In the genomic region with DNA sequence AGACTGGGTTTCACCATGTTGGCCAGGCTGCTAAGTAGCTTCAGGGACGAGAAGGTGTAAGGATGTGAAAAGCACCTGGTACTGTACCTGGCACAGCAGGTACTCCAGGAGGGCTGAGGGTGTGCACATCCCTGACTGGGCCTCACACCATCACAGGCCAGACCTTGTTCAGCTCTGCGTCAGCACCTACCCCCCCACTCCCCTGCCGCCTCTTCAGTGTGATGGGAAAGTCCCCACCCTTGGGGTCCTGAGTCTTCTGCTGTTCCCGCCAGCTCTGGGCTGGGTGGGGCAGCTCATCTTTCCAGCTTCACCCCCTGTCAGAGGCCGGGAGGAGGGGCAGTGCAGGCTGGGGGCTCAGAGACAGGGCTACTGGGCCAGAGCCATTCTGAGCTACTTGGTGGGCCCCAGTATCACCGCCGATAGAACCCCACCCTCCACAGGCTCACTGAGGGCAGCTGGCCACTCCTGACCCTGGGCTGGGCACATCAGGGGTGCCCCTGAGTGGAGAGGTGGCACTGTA, we compare ENCODE assay signal across 10 cellular contexts. TPM values are rescaled to one million over a fixed set of nuclear protein-coding genes. Genes with fewer than 3 reads are reported as not detected.
A peak's percentile ranks its signal among the peaks of the same experiment; 100 is the strongest.
DNase-seq lines count a peak whose midpoint lies in the region; ATAC-seq and TF ChIP-seq lines count a peak whose summit lies in the region.
"Had no signal": no experiment of that assay in that cellular context is flagged by ENCODE, and none has a peak within 500 bp of the region (broad histone marks: within the 10 kb centered on the region; RNA-seq: fewer than 3 reads in every experiment).

No MANE protein-coding gene starts in this region.

- no peak for TF ChIP-seq CTCF in lower lobe of right lung (IDR thresholded peaks at IDR 0.05)

- H3K27ac ChIP-seq in lower lobe of right lung, result no peak overlapping the region
- H3K27ac ChIP-seq: VCaP had no signal

- no peaks in the 10 kb centered on the region for H3K36me3 ChIP-seq in lower lobe of right lung

- H3K4me3 Mint-ChIP-seq in IgD-negative memory B cell, result peak overlapping the region in 3 of 4 donors; percentile 75 to 87 (median 85)

- H3K27me3 Mint-ChIP-seq in IgD-negative memory B cell, result no peaks in the 10 kb centered on the region

- H3K27ac Mint-ChIP-seq in IgD-negative memory B cell, result peak overlapping the region; percentile 74 to 98 (median 97)

- H3K4me3 ChIP-seq in lower lobe of right lung, result no peak overlapping the region

- intact Hi-C loops in lower lobe of right lung (cut with DNase I), result no loop called here

- DNase-seq in activated CD8-positive, alpha-beta memory T cell treated with anti-CD3 and anti-CD28 coated beads, Interleukin-2, amount 50 U/mL, for 4 hours, result peak; percentile 85
- peak; percentile 35 for DNase-seq in lower lobe of right lung
- peak; percentile 70 for DNase-seq in stimulated activated naive CD4-positive, alpha-beta T cell treated with Interleukin-2 at 50 U/mL for 16 hours (lab: John Stamatoyannopoulos, UW)
- no peak for DNase-seq in NCI-H446 (lab: John Stamatoyannopoulos, UW)
- no peak for DNase-seq in kidney glomerular epithelial cell (lab: John Stamatoyannopoulos, UW)
- DNase-seq: NCI-H1694 treated with DMSO at 0.1 percent for 48 hours had no signal

- peaks cover 38% of the 10 kb centered on the region for H3K4me1 ChIP-seq in lower lobe of right lung

- H3K4me1 Mint-ChIP-seq in IgD-negative memory B cell, result peaks cover 19 to 41% (median 21%) of the 10 kb centered on the region in 3 donors

- H3K36me3 Mint-ChIP-seq in IgD-negative memory B cell, result peaks cover 1% of the 10 kb centered on the region

- H3K9me3 Mint-ChIP-seq in IgD-negative memory B cell, result peaks cover 3 to 10% (median 7%) of the 10 kb centered on the region in 3 donors

- H3K9me3 ChIP-seq in lower lobe of right lung, result peaks cover 3% of the 10 kb centered on the region

- ATAC-seq in lower lobe of right lung (no peak), GM21390 (IDR thresholded peaks at IDR 0.05; ENCODE audit: unreplicated experiment) (no peak), SK-N-SH treated with all-trans-retinoic acid at 6 μM for 48 hours (no peak)

- no peaks in the 10 kb centered on the region for H3K27me3 ChIP-seq in lower lobe of right lung (ENCODE audit: low read depth)

TF ChIP-seq in SK-N-SH treated with all-trans-retinoic acid at 6 μM for 48 hours, 23 proteins besides CTCF, POLR2A, EP300 and RAD21:
- TF ChIP-seq, protein P1, sequence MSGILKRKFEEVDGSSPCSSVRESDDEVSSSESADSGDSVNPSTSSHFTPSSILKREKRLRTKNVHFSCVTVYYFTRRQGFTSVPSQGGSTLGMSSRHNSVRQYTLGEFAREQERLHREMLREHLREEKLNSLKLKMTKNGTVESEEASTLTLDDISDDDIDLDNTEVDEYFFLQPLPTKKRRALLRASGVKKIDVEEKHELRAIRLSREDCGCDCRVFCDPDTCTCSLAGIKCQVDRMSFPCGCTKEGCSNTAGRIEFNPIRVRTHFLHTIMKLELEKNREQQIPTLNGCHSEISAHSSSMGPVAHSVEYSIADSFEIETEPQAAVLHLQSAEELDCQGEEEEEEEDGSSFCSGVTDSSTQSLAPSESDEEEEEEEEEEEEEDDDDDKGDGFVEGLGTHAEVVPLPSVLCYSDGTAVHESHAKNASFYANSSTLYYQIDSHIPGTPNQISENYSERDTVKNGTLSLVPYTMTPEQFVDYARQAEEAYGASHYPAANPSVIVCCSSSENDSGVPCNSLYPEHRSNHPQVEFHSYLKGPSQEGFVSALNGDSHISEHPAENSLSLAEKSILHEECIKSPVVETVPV (CRISPR knock-in tag; IDR thresholded peaks at IDR 0.05), result no peak
- no peak for TF ChIP-seq ZNF70 (CRISPR knock-in tag; IDR thresholded peaks at IDR 0.05)
- no peak for TF ChIP-seq ZFP30 (CRISPR knock-in tag; IDR thresholded peaks at IDR 0.05)
- no peak for TF ChIP-seq ZC3H10 (CRISPR knock-in tag; IDR thresholded peaks at IDR 0.05)
- no peak for TF ChIP-seq ZNF8 (CRISPR knock-in tag; IDR thresholded peaks at IDR 0.05)
- no peak for TF ChIP-seq ZNF565 (CRISPR knock-in tag; conservative IDR thresholded peaks at IDR 0.05; ENCODE audit: low read depth)
- TF ChIP-seq OSR1 (CRISPR knock-in tag; IDR thresholded peaks at IDR 0.05), result no peak
- no peak for TF ChIP-seq TOX (CRISPR knock-in tag; IDR thresholded peaks at IDR 0.05; ENCODE audit: borderline replicate concordance)
- TF ChIP-seq RARB (CRISPR knock-in tag; IDR thresholded peaks at IDR 0.05), result no peak
- no peak for TF ChIP-seq CSDC2 (CRISPR knock-in tag; IDR thresholded peaks at IDR 0.05)
- TF ChIP-seq ZFP3 (CRISPR knock-in tag; IDR thresholded peaks at IDR 0.05), result no peak
- no peak for TF ChIP-seq PPARA (CRISPR knock-in tag; IDR thresholded peaks at IDR 0.05; ENCODE audit: borderline replicate concordance)
- no peak for TF ChIP-seq ARNTL (CRISPR knock-in tag; IDR thresholded peaks at IDR 0.05; ENCODE audit: borderline replicate concordance, low read depth)
- no peak for TF ChIP-seq ISL1 (CRISPR knock-in tag; IDR thresholded peaks at IDR 0.05)
- TF ChIP-seq BACH2 (CRISPR knock-in tag; IDR thresholded peaks at IDR 0.05; ENCODE audit: borderline replicate concordance), result no peak
TF ChIP-seq in SK-N-SH treated with all-trans-retinoic acid at 6 μM for 48 hours: peak in this region for 0.

RNA-seq across cellular contexts. Expression of gene SH3BP2, which starts 6.7 kb away (rescaled TPM):
- 22.7 TPM for polyA plus RNA-seq in IgD-negative memory B cell
- 102 TPM for total RNA-seq in lower lobe of right lung

RNA-seq across cellular contexts. Expression of gene TNIP2, which starts 30.1 kb away (rescaled TPM):
- 54.5 TPM for polyA plus RNA-seq in IgD-negative memory B cell
- 36.7 TPM for total RNA-seq in lower lobe of right lung

RNA-seq across cellular contexts. Expression of gene ADD1, which starts 57.4 kb away (rescaled TPM):
- polyA plus RNA-seq in IgD-negative memory B cell, result 300 TPM
- 279 TPM for total RNA-seq in lower lobe of right lung

Comparison
In these comparisons a context has a peak if more than half of its experiments do, and no peak if none do; other contexts are left out.
1. DNase-seq: peak in activated CD8-positive, alpha-beta memory T cell treated with anti-CD3 and anti-CD28 coated beads, Interleukin-2, amount 50 U/mL, for 4 hours (single experiment), lower lobe of right lung (single experiment) and stimulated activated naive CD4-positive, alpha-beta T cell treated with Interleukin-2 at 50 U/mL for 16 hours (single experiment); none in NCI-H446 (0 of 2) and kidney glomerular epithelial cell (single experiment).